Comparison of ENCODE assay signal across 8 cellular contexts in the genomic region with DNA sequence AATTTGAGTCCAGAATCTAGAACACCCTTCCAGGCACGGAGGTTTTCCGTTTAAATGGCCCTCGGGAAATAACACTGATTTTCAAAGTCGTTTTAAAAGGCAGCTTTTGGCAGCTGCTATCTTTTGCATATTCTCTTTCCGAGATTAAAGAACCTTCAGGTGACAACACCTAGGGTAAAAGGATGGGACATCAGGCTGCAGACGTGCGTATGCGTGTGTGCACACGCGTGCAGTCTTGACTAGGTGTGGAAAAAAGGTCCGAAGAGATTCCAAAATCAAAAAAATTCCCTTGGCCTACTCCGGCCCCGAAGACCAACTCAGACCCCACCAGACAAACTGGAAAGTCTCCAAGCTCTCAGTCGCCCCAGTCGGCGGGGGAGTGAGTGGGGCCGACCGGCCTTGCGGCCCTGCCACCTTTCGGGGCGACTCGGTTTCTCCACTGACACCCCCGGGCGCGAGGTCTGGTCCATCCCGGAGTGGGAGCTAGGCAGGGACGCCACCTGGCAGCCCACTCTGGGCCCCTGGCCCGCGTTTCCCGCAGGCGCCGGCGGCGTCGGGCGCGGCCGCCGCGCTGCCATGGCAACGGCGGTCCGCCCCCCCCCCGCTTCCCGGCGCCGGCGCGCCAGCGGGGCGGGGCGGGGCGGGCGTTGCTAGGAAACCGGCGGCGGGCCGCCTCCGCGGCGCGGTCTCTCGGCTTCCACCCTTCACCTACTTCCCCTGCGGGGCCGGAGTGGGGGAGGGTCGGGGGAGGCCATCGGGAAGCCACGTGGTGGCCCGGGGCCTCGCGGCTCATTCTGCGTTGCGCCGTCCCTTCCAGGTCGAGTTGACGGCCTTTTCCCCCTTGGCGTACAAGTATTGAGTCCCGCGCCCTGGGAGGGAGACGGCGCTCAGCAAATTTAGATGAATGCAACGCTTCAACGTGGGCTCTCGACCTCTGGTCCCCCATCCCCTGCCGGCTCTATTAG.
DNase-seq lines count a peak whose midpoint lies in the region; ATAC-seq and TF ChIP-seq lines count a peak whose summit lies in the region.

No MANE protein-coding gene starts in this region.

- H3K4me3 Mint-ChIP-seq in CD14-positive monocyte, result peak overlapping the region; percentile 74 to 76
- peak overlapping the region; percentile 66 for H3K4me3 Mint-ChIP-seq in natural killer cell treated with Interleukin-12 subunit alpha and Interleukin-12 subunit beta and Interleukin-15 and Interleukin-18, amount 100 ng/mL, for 72 hours

- DNase-seq in CD14-positive monocyte (ENCODE audit: low spot score), result peak; percentile 86
- DNase-seq in GM20000 (ENCODE audit: low spot score), result peak; percentile 94
- DNase-seq in HUDEP-2 (lab: John Stamatoyannopoulos, UW; ENCODE audit: unreplicated experiment in 76 of 76), result peak in 55 of 76 experiments; percentile 4 to 70 (median 37)
- DNase-seq in activated T-helper 1 cell treated with anti-CD3 and anti-CD28 coated beads, Interleukin-2, amount 50 U/mL, for 16 hours (ENCODE audit: low read depth in 1 of 2, low spot score in 1 of 2), result peak; percentile 59 to 76
- peak; percentile 71 for DNase-seq in fibroblast of pulmonary artery (ENCODE audit: low read depth)
- peak; percentile 90 for DNase-seq in natural killer cell treated with Interleukin-12 subunit alpha and Interleukin-12 subunit beta and Interleukin-15 and Interleukin-18, amount 100 ng/mL, for 72 hours (ENCODE audit: low spot score)
- peak; percentile 71 to 84 (median 80) for DNase-seq in stimulated activated naive CD4-positive, alpha-beta T cell (lab: John Stamatoyannopoulos, UW)

- H3K27me3 Mint-ChIP-seq in CD14-positive monocyte (ENCODE audit: low read depth in 3 of 3), result no peaks in the 10 kb centered on the region
- no peaks in the 10 kb centered on the region for H3K27me3 Mint-ChIP-seq in natural killer cell treated with Interleukin-12 subunit alpha and Interleukin-12 subunit beta and Interleukin-15 and Interleukin-18, amount 100 ng/mL, for 72 hours

- H3K4me3 ChIP-seq in fibroblast of pulmonary artery (replicated peaks; ENCODE audit: low read depth, low read length), result peak overlapping the region; percentile 65

- intact Hi-C loops in CD14-positive monocyte (cut with micrococcal nuclease), result no loop called here

- peaks cover 30% of the 10 kb centered on the region for H3K4me1 Mint-ChIP-seq in CD14-positive monocyte
- peaks cover 31 to 41% of the 10 kb centered on the region in 2 donors for H3K4me1 Mint-ChIP-seq in natural killer cell treated with Interleukin-12 subunit alpha and Interleukin-12 subunit beta and Interleukin-15 and Interleukin-18, amount 100 ng/mL, for 72 hours (ENCODE audit: low read depth in 2 of 2)

- peaks cover 3 to 13% (median 8%) of the 10 kb centered on the region in 7 donors for H3K9me3 Mint-ChIP-seq in CD14-positive monocyte
- H3K9me3 Mint-ChIP-seq in natural killer cell treated with Interleukin-12 subunit alpha and Interleukin-12 subunit beta and Interleukin-15 and Interleukin-18, amount 100 ng/mL, for 72 hours, result peaks cover 5% of the 10 kb centered on the region

- peak; percentile 96 for ATAC-seq in natural killer cell treated with Interleukin-12 subunit alpha and Interleukin-12 subunit beta and Interleukin-15 and Interleukin-18, amount 100 ng/mL, for 72 hours

- no peaks in the 10 kb centered on the region for H3K36me3 Mint-ChIP-seq in CD14-positive monocyte
- peaks cover 11% of the 10 kb centered on the region for H3K36me3 Mint-ChIP-seq in natural killer cell treated with Interleukin-12 subunit alpha and Interleukin-12 subunit beta and Interleukin-15 and Interleukin-18, amount 100 ng/mL, for 72 hours

- H3K27ac Mint-ChIP-seq in CD14-positive monocyte, result peak overlapping the region; percentile 74 to 89 (median 82)
- peak overlapping the region; percentile 71 to 74 for H3K27ac Mint-ChIP-seq in natural killer cell treated with Interleukin-12 subunit alpha and Interleukin-12 subunit beta and Interleukin-15 and Interleukin-18, amount 100 ng/mL, for 72 hours

- TF ChIP-seq CTCF in CD14-positive monocyte (IDR thresholded peaks at IDR 0.05) (no peak), GM20000 (IDR thresholded peaks at IDR 0.05; ENCODE audit: extremely low read depth, missing control alignments) (no peak), fibroblast of pulmonary artery (IDR thresholded peaks at IDR 0.05; ENCODE audit: low read length, missing control alignments) (no peak)

TF ChIP-seq in PFSK-1, 5 proteins besides CTCF, POLR2A, EP300 and RAD21:
- TF ChIP-seq, protein P1, sequence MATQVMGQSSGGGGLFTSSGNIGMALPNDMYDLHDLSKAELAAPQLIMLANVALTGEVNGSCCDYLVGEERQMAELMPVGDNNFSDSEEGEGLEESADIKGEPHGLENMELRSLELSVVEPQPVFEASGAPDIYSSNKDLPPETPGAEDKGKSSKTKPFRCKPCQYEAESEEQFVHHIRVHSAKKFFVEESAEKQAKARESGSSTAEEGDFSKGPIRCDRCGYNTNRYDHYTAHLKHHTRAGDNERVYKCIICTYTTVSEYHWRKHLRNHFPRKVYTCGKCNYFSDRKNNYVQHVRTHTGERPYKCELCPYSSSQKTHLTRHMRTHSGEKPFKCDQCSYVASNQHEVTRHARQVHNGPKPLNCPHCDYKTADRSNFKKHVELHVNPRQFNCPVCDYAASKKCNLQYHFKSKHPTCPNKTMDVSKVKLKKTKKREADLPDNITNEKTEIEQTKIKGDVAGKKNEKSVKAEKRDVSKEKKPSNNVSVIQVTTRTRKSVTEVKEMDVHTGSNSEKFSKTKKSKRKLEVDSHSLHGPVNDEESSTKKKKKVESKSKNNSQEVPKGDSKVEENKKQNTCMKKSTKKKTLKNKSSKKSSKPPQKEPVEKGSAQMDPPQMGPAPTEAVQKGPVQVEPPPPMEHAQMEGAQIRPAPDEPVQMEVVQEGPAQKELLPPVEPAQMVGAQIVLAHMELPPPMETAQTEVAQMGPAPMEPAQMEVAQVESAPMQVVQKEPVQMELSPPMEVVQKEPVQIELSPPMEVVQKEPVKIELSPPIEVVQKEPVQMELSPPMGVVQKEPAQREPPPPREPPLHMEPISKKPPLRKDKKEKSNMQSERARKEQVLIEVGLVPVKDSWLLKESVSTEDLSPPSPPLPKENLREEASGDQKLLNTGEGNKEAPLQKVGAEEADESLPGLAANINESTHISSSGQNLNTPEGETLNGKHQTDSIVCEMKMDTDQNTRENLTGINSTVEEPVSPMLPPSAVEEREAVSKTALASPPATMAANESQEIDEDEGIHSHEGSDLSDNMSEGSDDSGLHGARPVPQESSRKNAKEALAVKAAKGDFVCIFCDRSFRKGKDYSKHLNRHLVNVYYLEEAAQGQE (IDR thresholded peaks at IDR 0.05; ENCODE audit: insufficient read depth in 1 of 2, low read depth in 2 of 2, low read length in 2 of 2), result no peak
- no peak for TF ChIP-seq TAF1 (IDR thresholded peaks at IDR 0.05; ENCODE audit: borderline replicate concordance, insufficient read depth, low read length)
- TF ChIP-seq FOXP2 (optimal IDR thresholded peaks at IDR 0.05; ENCODE audit: borderline replicate concordance, extremely low read depth, extremely low read length, insufficient read depth), result peak; percentile 41
- TF ChIP-seq SIN3A (IDR thresholded peaks at IDR 0.05; ENCODE audit: borderline replicate concordance, insufficient read depth, low read length), result no peak
- no peak for TF ChIP-seq POLR2AphosphoS5 (IDR thresholded peaks at IDR 0.05; ENCODE audit: low read depth, low read length)

Comparison
In these comparisons a context has a peak if more than half of its experiments do, and no peak if none do; other contexts are left out.
1. Peak in every context shown above with its lines: DNase-seq, ATAC-seq and H3K4me3 ChIP-seq.
2. DNase-seq: peak in every context shown above with its lines; median percentile 94 in GM20000; 90 in natural killer cell treated with Interleukin-12 subunit alpha and Interleukin-12 subunit beta and Interleukin-15 and Interleukin-18, amount 100 ng/mL, for 72 hours; 86 in CD14-positive monocyte; 80 in stimulated activated naive CD4-positive, alpha-beta T cell; 71 in fibroblast of pulmonary artery; 68 in activated T-helper 1 cell treated with anti-CD3 and anti-CD28 coated beads, Interleukin-2, amount 50 U/mL, for 16 hours; 37 in HUDEP-2.